ENCODE assay signal across 8 cellular contexts in the genomic region with DNA sequence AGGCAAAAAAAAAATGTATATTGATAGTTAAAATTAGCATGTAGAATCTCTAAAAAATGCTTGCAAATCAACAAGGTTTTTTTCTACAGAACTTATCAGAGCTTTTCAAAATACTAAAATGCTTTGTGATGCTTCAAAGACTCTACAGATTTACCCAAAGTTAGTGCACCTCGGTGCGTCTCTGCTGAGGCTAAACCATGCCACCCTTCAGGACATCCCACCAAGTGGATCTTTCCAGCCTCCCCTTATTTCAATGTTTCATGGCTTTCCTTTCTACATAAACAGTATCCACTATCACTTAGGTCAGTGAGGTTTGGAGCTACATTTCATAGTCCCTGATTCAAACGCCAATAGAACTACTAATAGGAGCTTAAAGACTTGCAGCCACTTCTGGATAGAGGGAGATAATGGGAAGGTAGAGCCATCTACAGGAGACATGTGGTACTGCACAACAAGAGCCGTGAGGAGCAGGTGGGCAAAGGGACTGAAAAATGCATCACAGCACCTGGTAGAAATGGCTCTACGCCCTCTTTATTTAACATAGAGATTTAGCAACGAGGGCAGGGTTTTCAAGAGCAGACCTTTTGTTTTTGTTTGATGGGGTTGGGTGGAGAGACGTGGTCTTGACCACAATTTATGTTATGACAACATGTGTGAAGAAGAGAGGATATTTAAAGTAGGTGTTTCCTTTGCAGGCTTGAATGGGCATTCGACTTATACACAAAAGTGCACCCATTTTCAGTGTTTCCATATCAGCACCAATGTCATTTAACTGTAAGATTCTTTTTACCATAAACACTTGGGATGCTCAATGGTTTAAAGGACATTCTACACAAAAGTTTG. TPM values are rescaled to one million over a fixed set of nuclear protein-coding genes. Genes with fewer than 3 reads are reported as not detected.
A peak's percentile ranks its signal among the peaks of the same experiment; 100 is the strongest.
DNase-seq lines count a peak whose midpoint lies in the region; ATAC-seq, FAIRE-seq and TF ChIP-seq lines count a peak whose summit lies in the region.

No MANE protein-coding gene starts in this region.

- DNase-seq in A549 (ENCODE audit: low read depth in 1 of 2, low spot score in 1 of 2) (peak; percentile 35 to 52), GM03348 (ENCODE audit: low spot score) (peak; percentile 79), NCI-H2196 treated with DMSO at 0.1 percent for 48 hours (lab: John Stamatoyannopoulos, UW; ENCODE audit: unreplicated experiment) (peak; percentile 49), foreskin keratinocyte (peak in 1 of 2 donors; percentile 32), osteoblast (ENCODE audit: insufficient read length, low spot score, missing footprints) (peak; percentile 81)
- peak; percentile 25 to 38 for DNase-seq in activated CD4-positive, alpha-beta T cell treated with anti-CD3 and anti-CD28 coated beads, Interleukin-2, amount 50 U/mL, for 48 hours

- peak; percentile 71 to 81; a peak in 5 of 6 replicates for ATAC-seq in A549
- ATAC-seq in HG02943 (IDR thresholded peaks at IDR 0.05; ENCODE audit: low read depth, unreplicated experiment), result peak; percentile 71
- peak; percentile 78 for ATAC-seq in foreskin keratinocyte
- no peak for ATAC-seq in HG03442 (IDR thresholded peaks at IDR 0.05; ENCODE audit: unreplicated experiment)

- H3K27me3 ChIP-seq in foreskin keratinocyte (no peaks in the 10 kb centered on the region), osteoblast (ENCODE audit: insufficient read depth, low read length) (peaks cover 13% of the 10 kb centered on the region)

- no peak overlapping the region for H2AFZ ChIP-seq in osteoblast (ENCODE audit: low read length)

- H3K9me3 ChIP-seq in A549 (no peaks in the 10 kb centered on the region), osteoblast (ENCODE audit: low read depth, low read length) (no peaks in the 10 kb centered on the region)

- no peak for FAIRE-seq in A549 (lab: Jason Lieb, UNC)

- POLR2A ChIA-PET in A549 (lab: Yijun Ruan, JAX), result no interaction called here

- no peak overlapping the region for H3K4me2 ChIP-seq in A549
- H3K4me2 ChIP-seq in osteoblast (ENCODE audit: insufficient read depth, low read length), result no peak overlapping the region

- no peak for TF ChIP-seq EP300 in A549 (IDR thresholded peaks at IDR 0.05)

- CTCF ChIA-PET in A549 (lab: Yijun Ruan, JAX), result interaction anchor here (0.6 to 5.2 kb wide), 40 partner anchors 9 to 993 kb away, joined by 3 to 33 read pairs (median 3); no protein-coding TSS in a partner anchor

- TF ChIP-seq RAD21 in A549 (conservative IDR thresholded peaks at IDR 0.05 in 1 of 2, IDR thresholded peaks at IDR 0.05 in 1 of 2), result peak; percentile 73 to 77

- H3K36me3 ChIP-seq in osteoblast (ENCODE audit: insufficient read depth, low read length), result no peaks in the 10 kb centered on the region

- no peaks in the 10 kb centered on the region for H3K79me2 ChIP-seq in osteoblast (ENCODE audit: insufficient read depth, low read length)

- no peak for TF ChIP-seq POLR2A in A549 (IDR thresholded peaks at IDR 0.05; ENCODE audit: low read length)

- H3K4me3 ChIP-seq in A549 (no peak overlapping the region), osteoblast (ENCODE audit: insufficient read depth, low read length) (no peak overlapping the region)

- 27% methylated on average over 8 of the region's 8 CpGs for WGBS in A549 (ENCODE audit: missing lambda C conversion rate)

- H4K20me1 ChIP-seq in osteoblast (ENCODE audit: insufficient read depth, low read length), result no peaks in the 10 kb centered on the region

- H3K4me1 ChIP-seq in A549, result no peaks in the 10 kb centered on the region
- H3K4me1 ChIP-seq in foreskin keratinocyte, result no peaks in the 10 kb centered on the region
- no peaks in the 10 kb centered on the region for H3K4me1 ChIP-seq in osteoblast (ENCODE audit: insufficient read depth, low read length)

- TF ChIP-seq CTCF in A549 (IDR thresholded peaks at IDR 0.05) (peak; percentile 62), foreskin keratinocyte (conservative IDR thresholded peaks at IDR 0.05) (peak; percentile 73), osteoblast (IDR thresholded peaks at IDR 0.05; ENCODE audit: extremely low read depth, low read depth, low read length) (peak; percentile 96)

- no peak overlapping the region for H3K27ac ChIP-seq in A549
- H3K27ac ChIP-seq in foreskin keratinocyte, result no peak overlapping the region
- no peak overlapping the region for H3K27ac ChIP-seq in osteoblast (ENCODE audit: low read depth, low read length)

TF ChIP-seq in A549, 52 proteins besides CTCF, POLR2A, EP300 and RAD21:
- peak; percentile 46; the same call in 2 of the 3 replicates for TF ChIP-seq SMC3 (IDR thresholded peaks at IDR 0.05)
- TF ChIP-seq EHF (CRISPR knock-in tag; IDR thresholded peaks at IDR 0.05), result no peak
- no peak for TF ChIP-seq RFX5 (IDR thresholded peaks at IDR 0.05)
- no peak for TF ChIP-seq GATA3 (IDR thresholded peaks at IDR 0.05; ENCODE audit: borderline replicate concordance)
- no peak for TF ChIP-seq CHD4 (IDR thresholded peaks at IDR 0.05; ENCODE audit: borderline replicate concordance)
- TF ChIP-seq BHLHE40 (IDR thresholded peaks at IDR 0.05; ENCODE audit: low read depth, low read length), result no peak
TF ChIP-seq in A549: peak in this region for 1.

RNA-seq across cellular contexts. Expression of a gene that starts 56.1 kb away (rescaled TPM):
- polyA plus RNA-seq in A549 (2011; rRNA removed) (not detected in 2 replicates), A549 (2017; fragmentation: RNase III; extraction: RNeasy Plus Mini Kit Qiagen cat#74134 plus additional on column Dnase treatment) (not detected in 3 replicates), foreskin keratinocyte (not detected in 2 replicates)
- polyA plus RNA-seq in A549 (2012; cell fraction: cytosol; rRNA removed), result not detected in 2 replicates
- polyA plus RNA-seq in A549 (2012; cell fraction: nucleus; rRNA removed), result not detected in 2 replicates
- not detected in 2 replicates for polyA minus RNA-seq in A549 (2011; rRNA and poly(A)+ RNA removed)
- total RNA-seq in foreskin keratinocyte (not detected in 2 replicates), osteoblast (not detected in 2 replicates)
